18 cellular contexts compared by ENCODE assay signal in genomic region chr12:71865757-71866536, GRCh38. TPM values are rescaled to one million over a fixed set of nuclear protein-coding genes. Genes with fewer than 3 reads are reported as not detected.
DNase-seq lines count a peak whose midpoint lies in the region; ATAC-seq and TF ChIP-seq lines count a peak whose summit lies in the region.
"Had no signal": no experiment of that assay in that cellular context is flagged by ENCODE, and none has a peak within 500 bp of the region (broad histone marks: within the 10 kb centered on the region; RNA-seq: fewer than 3 reads in every experiment).

No MANE protein-coding gene starts in this region.

- no peaks in the 10 kb centered on the region; the same call in 1 of the 2 replicates for H3K27me3 Mint-ChIP-seq in HFFc6 (ENCODE audit: insufficient read depth)
- H3K27me3 Mint-ChIP-seq in effector memory CD8-positive, alpha-beta T cell = no peaks in the 10 kb centered on the region
- no peaks in the 10 kb centered on the region for H3K27me3 Mint-ChIP-seq in natural killer cell treated with Interleukin-12 subunit alpha and Interleukin-12 subunit beta and Interleukin-15 and Interleukin-18, amount 100 ng/mL, for 72 hours
- H3K27me3 Mint-ChIP-seq: activated CD4-positive, alpha-beta T cell treated with anti-CD3 and anti-CD28 coated beads, Interleukin-2, amount 10 ng/mL, durations not matched to agents 24 days and 14 days had no signal

- H3K4me3 ChIP-seq in BLaER1 (no peak overlapping the region), body of pancreas (no peak overlapping the region)
- H3K4me3 ChIP-seq: colonic mucosa had no signal

- H3K9me3 Mint-ChIP-seq in HFFc6 = peaks cover 20% of the 10 kb centered on the region
- peaks cover 0 to 7% of the 10 kb centered on the region in 2 donors for H3K9me3 Mint-ChIP-seq in effector memory CD8-positive, alpha-beta T cell
- peaks cover 7% of the 10 kb centered on the region for H3K9me3 Mint-ChIP-seq in natural killer cell treated with Interleukin-12 subunit alpha and Interleukin-12 subunit beta and Interleukin-15 and Interleukin-18, amount 100 ng/mL, for 72 hours

- H4K20me1 ChIP-seq in BLaER1 = peaks cover 68% of the 10 kb centered on the region

- ATAC-seq in effector memory CD8-positive, alpha-beta T cell (replicated peaks) = no peak
- peak; percentile 41 to 48 for ATAC-seq in natural killer cell treated with Interleukin-12 subunit alpha and Interleukin-12 subunit beta and Interleukin-15 and Interleukin-18, amount 100 ng/mL, for 72 hours
- ATAC-seq in HG03342 (IDR thresholded peaks at IDR 0.05; ENCODE audit: unreplicated experiment) = no peak
- ATAC-seq in body of pancreas = no peak

- H3K27ac Mint-ChIP-seq in HFFc6 = peak overlapping the region; percentile 97
- peak overlapping the region; percentile 78 for H3K27ac Mint-ChIP-seq in effector memory CD8-positive, alpha-beta T cell
- peak overlapping the region in 1 of 2 donors; percentile 8 for H3K27ac Mint-ChIP-seq in natural killer cell treated with Interleukin-12 subunit alpha and Interleukin-12 subunit beta and Interleukin-15 and Interleukin-18, amount 100 ng/mL, for 72 hours
- H3K27ac Mint-ChIP-seq: activated CD4-positive, alpha-beta T cell treated with anti-CD3 and anti-CD28 coated beads, Interleukin-2, amount 10 ng/mL, durations not matched to agents 24 days and 14 days had no signal

- in situ Hi-C loops in G401 (cut with HindIII; ENCODE audit: low sequenced_read_pairs) = no loop called here

- no peak overlapping the region for H3K9ac ChIP-seq in BLaER1

- H3K4me1 Mint-ChIP-seq in HFFc6 (ENCODE audit: low read depth) = peaks cover 39% of the 10 kb centered on the region
- peaks cover 43 to 59% of the 10 kb centered on the region in 2 donors for H3K4me1 Mint-ChIP-seq in effector memory CD8-positive, alpha-beta T cell (ENCODE audit: low read depth in 2 of 2)
- H3K4me1 Mint-ChIP-seq in natural killer cell treated with Interleukin-12 subunit alpha and Interleukin-12 subunit beta and Interleukin-15 and Interleukin-18, amount 100 ng/mL, for 72 hours (ENCODE audit: low read depth in 2 of 2) = peaks cover 38 to 47% of the 10 kb centered on the region in 2 donors

- H3K27me3 ChIP-seq in BLaER1 = no peaks in the 10 kb centered on the region
- H3K27me3 ChIP-seq in body of pancreas = no peaks in the 10 kb centered on the region
- H3K27me3 ChIP-seq: colonic mucosa, neutrophil had no signal

- no peak overlapping the region for H3K27ac ChIP-seq in BLaER1
- H3K27ac ChIP-seq in body of pancreas = no peak overlapping the region
- H3K27ac ChIP-seq: colonic mucosa, neutrophil had no signal

- peak overlapping the region; percentile 69 for H3K4me3 Mint-ChIP-seq in HFFc6
- peak overlapping the region in 1 of 2 donors; percentile 50 for H3K4me3 Mint-ChIP-seq in effector memory CD8-positive, alpha-beta T cell
- H3K4me3 Mint-ChIP-seq in natural killer cell treated with Interleukin-12 subunit alpha and Interleukin-12 subunit beta and Interleukin-15 and Interleukin-18, amount 100 ng/mL, for 72 hours = no peak overlapping the region
- H3K4me3 Mint-ChIP-seq: activated CD4-positive, alpha-beta T cell treated with anti-CD3 and anti-CD28 coated beads, Interleukin-2, amount 10 ng/mL, durations not matched to agents 24 days and 14 days had no signal

- no peak for TF ChIP-seq POLR2A in body of pancreas (IDR thresholded peaks at IDR 0.05)

- whole genome bisulfite sequencing in body of pancreas, 2 donors = 79 to 92% methylated on average over 4 to 5 of the region's 5 CpGs

- H3K9me3 ChIP-seq in BLaER1 = peaks cover 31% of the 10 kb centered on the region
- peaks cover 0 to 11% (median 0%) of the 10 kb centered on the region in 3 donors for H3K9me3 ChIP-seq in body of pancreas
- H3K9me3 ChIP-seq: colonic mucosa, neutrophil had no signal

- intact Hi-C loops in body of pancreas (cut with DNase I) = no loop called here

- peak overlapping the region; percentile 60 for H3K4me2 ChIP-seq in BLaER1

- TF ChIP-seq CTCF in HFFc6 (IDR thresholded peaks at IDR 0.05) = no peak
- TF ChIP-seq CTCF in body of pancreas (IDR thresholded peaks at IDR 0.05) = no peak

- H3K36me3 ChIP-seq in BLaER1 (peaks cover 22% of the 10 kb centered on the region), body of pancreas (replicated peaks in 1 of 2; ENCODE audit: insufficient read depth in 1 of 2, low read depth in 2 of 2) (no peaks in the 10 kb centered on the region)
- H3K36me3 ChIP-seq: colonic mucosa, neutrophil had no signal

- H3K36me3 Mint-ChIP-seq in HFFc6 (ENCODE audit: low read depth) = peaks cover 27% of the 10 kb centered on the region
- peaks cover 4% of the 10 kb centered on the region for H3K36me3 Mint-ChIP-seq in effector memory CD8-positive, alpha-beta T cell (ENCODE audit: insufficient read depth)
- peaks cover 26% of the 10 kb centered on the region for H3K36me3 Mint-ChIP-seq in natural killer cell treated with Interleukin-12 subunit alpha and Interleukin-12 subunit beta and Interleukin-15 and Interleukin-18, amount 100 ng/mL, for 72 hours

- peaks cover 21% of the 10 kb centered on the region for H3K4me1 ChIP-seq in BLaER1
- peaks cover 15% of the 10 kb centered on the region for H3K4me1 ChIP-seq in body of pancreas
- H3K4me1 ChIP-seq: colonic mucosa had no signal

- DNase-seq in HFFc6 (no peak), G401 (ENCODE audit: low spot score) (no peak), NCI-H2171 treated with DMSO at 0.1 percent for 48 hours (lab: John Stamatoyannopoulos, UW) (no peak), body of pancreas (no peak)
- no peak for DNase-seq in effector memory CD8-positive, alpha-beta T cell
- DNase-seq in natural killer cell treated with Interleukin-12 subunit alpha and Interleukin-12 subunit beta and Interleukin-15 and Interleukin-18, amount 100 ng/mL, for 72 hours (ENCODE audit: low spot score) = no peak
- DNase-seq: activated CD4-positive, alpha-beta T cell treated with anti-CD3 and anti-CD28 coated beads, Interleukin-2, amount 10 ng/mL, durations not matched to agents 24 days and 14 days; AML-193; colonic mucosa; DMS79; hippocampal formation; MM.1S; NCI-H2029; NCI-H774; T-helper 2 cell had no signal

RNA-seq across cellular contexts. Expression of gene TBC1D15, which starts 26.4 kb away (rescaled TPM):
- 10 to 100 TPM; 27.3 to 39.1 (median 32.9) TPM for total RNA-seq in HFFc6 (2021; fragmentation: NEBNext Ultra II Directional; extraction: Animal tissue kit (Norgen Biotek cat#: 25700))
- total RNA-seq in natural killer cell treated with Interleukin-12 subunit alpha and Interleukin-12 subunit beta and Interleukin-15 and Interleukin-18, amount 100 ng/mL, for 72 hours = 10 to 100 TPM; 29.9 to 31.2 TPM
- total RNA-seq in G401 (2014; rRNA removed; shearing (Covaris generic)) = 14.3 and 14.8 TPM in 2 replicates
- 10 to 100 TPM; 12.5 to 37.9 TPM for total RNA-seq in body of pancreas

Comparison
In these comparisons a context has a peak if more than half of its experiments do, and no peak if none do; other contexts are left out.
1. ATAC-seq: peak in natural killer cell treated with Interleukin-12 subunit alpha and Interleukin-12 subunit beta and Interleukin-15 and Interleukin-18, amount 100 ng/mL, for 72 hours (2 of 2); none in effector memory CD8-positive, alpha-beta T cell (single experiment), HG03342 (single experiment) and body of pancreas (single experiment).